Comparison of ENCODE assay signal across 1 cellular context in genomic region chr19:17555929-17556813, GRCh38.
TF ChIP-seq lines count a peak whose summit lies in the region.

No MANE protein-coding gene starts in this region.

TF ChIP-seq in HepG2, 621 proteins besides CTCF, POLR2A, EP300 and RAD21 (continued from another document and continues in another):
- TF ChIP-seq PRDM4 (CRISPR knock-in tag; IDR thresholded peaks at IDR 0.05; ENCODE audit: borderline replicate concordance): no peak
- TF ChIP-seq EZH2 (conservative IDR thresholded peaks at IDR 0.05; ENCODE audit: low read depth, low read length): no peak
- TF ChIP-seq ZNF557 (CRISPR knock-in tag; IDR thresholded peaks at IDR 0.05): no peak
- TF ChIP-seq MEIS2 (CRISPR knock-in tag; IDR thresholded peaks at IDR 0.05): no peak
- TF ChIP-seq MXI1 (IDR thresholded peaks at IDR 0.05; ENCODE audit: borderline replicate concordance, low read depth, low read length): no peak
- TF ChIP-seq HDAC2 (CRISPR knock-in tag; IDR thresholded peaks at IDR 0.05): 0 out of 2 replicates have a peak, but pooled peaks have one; percentile 23
- TF ChIP-seq ZNF619 (CRISPR knock-in tag; IDR thresholded peaks at IDR 0.05): peak; percentile 73; the same call in 1 of the 2 replicates
- no peak for TF ChIP-seq ZNF790 (CRISPR knock-in tag; IDR thresholded peaks at IDR 0.05; ENCODE audit: borderline replicate concordance)
- no peak for TF ChIP-seq ETV6 (CRISPR knock-in tag; conservative IDR thresholded peaks at IDR 0.05)
- TF ChIP-seq ZNF34 (CRISPR knock-in tag; IDR thresholded peaks at IDR 0.05; ENCODE audit: borderline replicate concordance): no peak
- TF ChIP-seq ZNF891 (CRISPR knock-in tag; IDR thresholded peaks at IDR 0.05): no peak
- no peak for TF ChIP-seq ZNF468 (CRISPR knock-in tag; IDR thresholded peaks at IDR 0.05)
- TF ChIP-seq ZBTB26 (CRISPR knock-in tag; IDR thresholded peaks at IDR 0.05; ENCODE audit: borderline replicate concordance): no peak; the same call in 1 of the 2 replicates
- no peak for TF ChIP-seq PHF21A (CRISPR knock-in tag; IDR thresholded peaks at IDR 0.05)
- TF ChIP-seq ZNF713 (CRISPR knock-in tag; IDR thresholded peaks at IDR 0.05): no peak
- TF ChIP-seq TAF1 (CRISPR knock-in tag; IDR thresholded peaks at IDR 0.05): no peak
- no peak for TF ChIP-seq ZC3H4 (CRISPR knock-in tag; IDR thresholded peaks at IDR 0.05; ENCODE audit: borderline replicate concordance)
- no peak for TF ChIP-seq ZMAT3 (CRISPR knock-in tag; conservative IDR thresholded peaks at IDR 0.05)
- TF ChIP-seq ZBTB2 (CRISPR knock-in tag; IDR thresholded peaks at IDR 0.05; ENCODE audit: low read depth): no peak
- TF ChIP-seq, protein P1, sequence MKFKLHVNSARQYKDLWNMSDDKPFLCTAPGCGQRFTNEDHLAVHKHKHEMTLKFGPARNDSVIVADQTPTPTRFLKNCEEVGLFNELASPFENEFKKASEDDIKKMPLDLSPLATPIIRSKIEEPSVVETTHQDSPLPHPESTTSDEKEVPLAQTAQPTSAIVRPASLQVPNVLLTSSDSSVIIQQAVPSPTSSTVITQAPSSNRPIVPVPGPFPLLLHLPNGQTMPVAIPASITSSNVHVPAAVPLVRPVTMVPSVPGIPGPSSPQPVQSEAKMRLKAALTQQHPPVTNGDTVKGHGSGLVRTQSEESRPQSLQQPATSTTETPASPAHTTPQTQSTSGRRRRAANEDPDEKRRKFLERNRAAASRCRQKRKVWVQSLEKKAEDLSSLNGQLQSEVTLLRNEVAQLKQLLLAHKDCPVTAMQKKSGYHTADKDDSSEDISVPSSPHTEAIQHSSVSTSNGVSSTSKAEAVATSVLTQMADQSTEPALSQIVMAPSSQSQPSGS (CRISPR knock-in tag; IDR thresholded peaks at IDR 0.05): no peak
- TF ChIP-seq ZNF253 (CRISPR knock-in tag; IDR thresholded peaks at IDR 0.05; ENCODE audit: borderline replicate concordance): no peak
- TF ChIP-seq ZNF17 (CRISPR knock-in tag; IDR thresholded peaks at IDR 0.05): no peak
- TF ChIP-seq ZNF235 (CRISPR knock-in tag; IDR thresholded peaks at IDR 0.05; ENCODE audit: borderline replicate concordance): no peak
- TF ChIP-seq ZSCAN12 (CRISPR knock-in tag; IDR thresholded peaks at IDR 0.05): no peak
- no peak for TF ChIP-seq ZMYM2 (CRISPR knock-in tag; IDR thresholded peaks at IDR 0.05)
- TF ChIP-seq ZNF333 (CRISPR knock-in tag; IDR thresholded peaks at IDR 0.05; ENCODE audit: borderline replicate concordance): no peak
- no peak for TF ChIP-seq SETDB1 (CRISPR knock-in tag; IDR thresholded peaks at IDR 0.05; ENCODE audit: borderline replicate concordance)
- no peak for TF ChIP-seq SNAI1 (CRISPR knock-in tag; IDR thresholded peaks at IDR 0.05; ENCODE audit: borderline replicate concordance)
- TF ChIP-seq ZNF280B (CRISPR knock-in tag; IDR thresholded peaks at IDR 0.05; ENCODE audit: borderline replicate concordance): no peak
- TF ChIP-seq, protein P2, sequence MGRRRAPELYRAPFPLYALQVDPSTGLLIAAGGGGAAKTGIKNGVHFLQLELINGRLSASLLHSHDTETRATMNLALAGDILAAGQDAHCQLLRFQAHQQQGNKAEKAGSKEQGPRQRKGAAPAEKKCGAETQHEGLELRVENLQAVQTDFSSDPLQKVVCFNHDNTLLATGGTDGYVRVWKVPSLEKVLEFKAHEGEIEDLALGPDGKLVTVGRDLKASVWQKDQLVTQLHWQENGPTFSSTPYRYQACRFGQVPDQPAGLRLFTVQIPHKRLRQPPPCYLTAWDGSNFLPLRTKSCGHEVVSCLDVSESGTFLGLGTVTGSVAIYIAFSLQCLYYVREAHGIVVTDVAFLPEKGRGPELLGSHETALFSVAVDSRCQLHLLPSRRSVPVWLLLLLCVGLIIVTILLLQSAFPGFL (CRISPR knock-in tag; IDR thresholded peaks at IDR 0.05): no peak
- TF ChIP-seq ZUFSP (CRISPR knock-in tag; IDR thresholded peaks at IDR 0.05; ENCODE audit: borderline replicate concordance): no peak
- TF ChIP-seq FOXO1 (CRISPR knock-in tag; IDR thresholded peaks at IDR 0.05): peak; percentile 13; the same call in 1 of the 2 replicates
- no peak for TF ChIP-seq ZNF720 (CRISPR knock-in tag; IDR thresholded peaks at IDR 0.05)
- no peak for TF ChIP-seq NAIF1 (CRISPR knock-in tag; IDR thresholded peaks at IDR 0.05; ENCODE audit: borderline replicate concordance)
- TF ChIP-seq MAZ (IDR thresholded peaks at IDR 0.05; ENCODE audit: borderline replicate concordance, low read depth, low read length): no peak
- TF ChIP-seq MAZ (CRISPR knock-in tag; IDR thresholded peaks at IDR 0.05; ENCODE audit: low read depth): peak; percentile 16; the same call in 1 of the 2 replicates
- TF ChIP-seq HIVEP1 (CRISPR knock-in tag; IDR thresholded peaks at IDR 0.05): peak; percentile 51; the same call in 1 of the 2 replicates
- TF ChIP-seq ZSCAN22 (CRISPR knock-in tag; IDR thresholded peaks at IDR 0.05): peak; percentile 84
- no peak for TF ChIP-seq BCL6 (CRISPR knock-in tag; IDR thresholded peaks at IDR 0.05)
- no peak for TF ChIP-seq MBNL3 (CRISPR knock-in tag; conservative IDR thresholded peaks at IDR 0.05)
- no peak for TF ChIP-seq ZNF550 (CRISPR knock-in tag; IDR thresholded peaks at IDR 0.05; ENCODE audit: borderline replicate concordance)
- 0 out of 2 replicates have a peak, but pooled peaks have one; percentile 14 for TF ChIP-seq FOSL1 (CRISPR knock-in tag; IDR thresholded peaks at IDR 0.05; ENCODE audit: borderline replicate concordance)
- no peak for TF ChIP-seq LCORL (IDR thresholded peaks at IDR 0.05)
- TF ChIP-seq LCORL (CRISPR knock-in tag; IDR thresholded peaks at IDR 0.05): no peak
- no peak for TF ChIP-seq SIX4 (CRISPR knock-in tag; IDR thresholded peaks at IDR 0.05)
- no peak for TF ChIP-seq GTF3A (CRISPR knock-in tag; conservative IDR thresholded peaks at IDR 0.05)
- no peak for TF ChIP-seq ZNF792 (CRISPR knock-in tag; IDR thresholded peaks at IDR 0.05)
- TF ChIP-seq REST (IDR thresholded peaks at IDR 0.05; ENCODE audit: borderline replicate concordance in 1 of 2, low read depth in 1 of 2, low read length in 2 of 2): no peak
- TF ChIP-seq, protein P3, sequence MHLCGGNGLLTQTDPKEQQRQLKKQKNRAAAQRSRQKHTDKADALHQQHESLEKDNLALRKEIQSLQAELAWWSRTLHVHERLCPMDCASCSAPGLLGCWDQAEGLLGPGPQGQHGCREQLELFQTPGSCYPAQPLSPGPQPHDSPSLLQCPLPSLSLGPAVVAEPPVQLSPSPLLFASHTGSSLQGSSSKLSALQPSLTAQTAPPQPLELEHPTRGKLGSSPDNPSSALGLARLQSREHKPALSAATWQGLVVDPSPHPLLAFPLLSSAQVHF (CRISPR knock-in tag; IDR thresholded peaks at IDR 0.05): 0 out of 2 replicates have a peak, but pooled peaks have one; percentile 35
- no peak for TF ChIP-seq CCAR2 (optimal IDR thresholded peaks at IDR 0.05; ENCODE audit: low read depth, low read length)
- no peak for TF ChIP-seq ZBTB3 (CRISPR knock-in tag; IDR thresholded peaks at IDR 0.05; ENCODE audit: borderline replicate concordance, low read depth)
- TF ChIP-seq ZSCAN25 (CRISPR knock-in tag; IDR thresholded peaks at IDR 0.05): no peak
- TF ChIP-seq SPEN (CRISPR knock-in tag; IDR thresholded peaks at IDR 0.05; ENCODE audit: low read depth): no peak
- TF ChIP-seq NBN (conservative IDR thresholded peaks at IDR 0.05): no peak
- no peak for TF ChIP-seq MAFK (conservative IDR thresholded peaks at IDR 0.05 in 1 of 2, IDR thresholded peaks at IDR 0.05 in 1 of 2; ENCODE audit: low read length in 2 of 2)
- TF ChIP-seq POLR2AphosphoS5 (IDR thresholded peaks at IDR 0.05; ENCODE audit: low read depth, low read length): no peak; the same call in 1 of the 2 replicates
- no peak for TF ChIP-seq ONECUT2 (CRISPR knock-in tag; IDR thresholded peaks at IDR 0.05)
- no peak for TF ChIP-seq MIXL1 (CRISPR knock-in tag; IDR thresholded peaks at IDR 0.05)
- TF ChIP-seq CEBPG (CRISPR knock-in tag; IDR thresholded peaks at IDR 0.05): no peak
- no peak; the same call in 1 of the 2 replicates for TF ChIP-seq ZNF274 (CRISPR knock-in tag; IDR thresholded peaks at IDR 0.05)
- TF ChIP-seq SAFB2 (CRISPR knock-in tag; IDR thresholded peaks at IDR 0.05; ENCODE audit: borderline replicate concordance, low read depth): no peak
- no peak for TF ChIP-seq RNF2 (conservative IDR thresholded peaks at IDR 0.05; ENCODE audit: low read depth)
